ENCODE assay signal across 8 cellular contexts in genomic region chr7:106021211-106022067, GRCh38. TPM values are rescaled to one million over a fixed set of nuclear protein-coding genes. Genes with fewer than 3 reads are reported as not detected.
A peak's percentile ranks its signal among the peaks of the same experiment; 100 is the strongest.
DNase-seq lines count a peak whose midpoint lies in the region; ATAC-seq and TF ChIP-seq lines count a peak whose summit lies in the region.

No MANE protein-coding gene starts in this region.

- H3K27me3 Mint-ChIP-seq in T-helper 2 cell treated with Interferon-gamma antibody and Interleukin-4, amounts not matched to agents 5 μg/mL and 100 μg/mL, for 36 hours (ENCODE audit: low read depth): peaks cover 18% of the 10 kb centered on the region
- H3K27me3 Mint-ChIP-seq in chondrocyte (ENCODE audit: low read depth): peaks cover under 1% of the 10 kb centered on the region

- ATAC-seq in GM19397 (IDR thresholded peaks at IDR 0.05; ENCODE audit: unreplicated experiment) (no peak), heart left ventricle (no peak), GM21825 (IDR thresholded peaks at IDR 0.05; ENCODE audit: unreplicated experiment) (no peak)

- no peak for DNase-seq in T-helper 2 cell treated with Interferon-gamma antibody and Interleukin-4, amounts not matched to agents 5 μg/mL and 100 μg/mL, for 36 hours (ENCODE audit: low spot score)
- no peak for DNase-seq in T-helper 2 cell
- peak; percentile 87 to 93 for DNase-seq in NCI-H446 (lab: John Stamatoyannopoulos, UW)
- DNase-seq in chondrocyte (ENCODE audit: low spot score): no peak
- no peak for DNase-seq in sigmoid colon
- DNase-seq in heart left ventricle: no peak

- no peaks in the 10 kb centered on the region for H3K27me3 ChIP-seq in sigmoid colon
- H3K27me3 ChIP-seq in heart left ventricle: peaks cover 0 to 4% (median 0%) of the 10 kb centered on the region in 9 donors

- H3K27ac ChIP-seq in sigmoid colon (peak overlapping the region in 3 of 4 donors; percentile 51 to 63 (median 54)), heart left ventricle (no peak overlapping the region)

- no peaks in the 10 kb centered on the region for H3K36me3 Mint-ChIP-seq in T-helper 2 cell treated with Interferon-gamma antibody and Interleukin-4, amounts not matched to agents 5 μg/mL and 100 μg/mL, for 36 hours (ENCODE audit: low read depth)
- H3K36me3 Mint-ChIP-seq in chondrocyte (ENCODE audit: low read depth): no peaks in the 10 kb centered on the region

- TF ChIP-seq POLR2A in sigmoid colon (IDR thresholded peaks at IDR 0.05) (no peak), heart left ventricle (IDR thresholded peaks at IDR 0.05) (no peak)

- H3K4me3 ChIP-seq in sigmoid colon: no peak overlapping the region
- no peak overlapping the region for H3K4me3 ChIP-seq in heart left ventricle

- H3K4me1 ChIP-seq in sigmoid colon (peaks cover 0 to 13% (median 10%) of the 10 kb centered on the region in 4 donors), heart left ventricle (peaks cover 0 to 14% (median 0%) of the 10 kb centered on the region in 12 donors)

- no peak for TF ChIP-seq CTCF in chondrocyte (IDR thresholded peaks at IDR 0.05)
- TF ChIP-seq CTCF in sigmoid colon (IDR thresholded peaks at IDR 0.05): no peak
- no peak for TF ChIP-seq CTCF in heart left ventricle (IDR thresholded peaks at IDR 0.05)

- peaks cover 47% of the 10 kb centered on the region for H3K4me1 Mint-ChIP-seq in T-helper 2 cell treated with Interferon-gamma antibody and Interleukin-4, amounts not matched to agents 5 μg/mL and 100 μg/mL, for 36 hours (ENCODE audit: low read depth)
- H3K4me1 Mint-ChIP-seq in chondrocyte (ENCODE audit: low read depth): peaks cover 43% of the 10 kb centered on the region

- no peaks in the 10 kb centered on the region for H3K9me3 ChIP-seq in sigmoid colon
- no peaks in the 10 kb centered on the region for H3K9me3 ChIP-seq in heart left ventricle

- TF ChIP-seq EP300 in sigmoid colon (IDR thresholded peaks at IDR 0.05): no peak

- intact Hi-C loops in sigmoid colon (cut with DNase I): no loop called here
- intact Hi-C loops in heart left ventricle (cut with DNase I): no loop called here

- H3K9me3 Mint-ChIP-seq in T-helper 2 cell treated with Interferon-gamma antibody and Interleukin-4, amounts not matched to agents 5 μg/mL and 100 μg/mL, for 36 hours: no peaks in the 10 kb centered on the region
- H3K9me3 Mint-ChIP-seq in chondrocyte (ENCODE audit: low read depth): no peaks in the 10 kb centered on the region

- peak overlapping the region; percentile 88 for H3K27ac Mint-ChIP-seq in T-helper 2 cell treated with Interferon-gamma antibody and Interleukin-4, amounts not matched to agents 5 μg/mL and 100 μg/mL, for 36 hours
- peak overlapping the region; percentile 94 for H3K27ac Mint-ChIP-seq in chondrocyte (ENCODE audit: unreplicated experiment)

- 89 to 92% methylated on average over 10 of the region's 10 CpGs for WGBS in sigmoid colon, 2 donors
- WGBS in heart left ventricle, 4 donors: 84 to 88% (median 85%) methylated on average over 10 of the region's 10 CpGs

- H3K4me3 Mint-ChIP-seq in T-helper 2 cell treated with Interferon-gamma antibody and Interleukin-4, amounts not matched to agents 5 μg/mL and 100 μg/mL, for 36 hours: peak overlapping the region; percentile 69
- no peak overlapping the region for H3K4me3 Mint-ChIP-seq in chondrocyte (ENCODE audit: unreplicated experiment)

- no peaks in the 10 kb centered on the region for H3K36me3 ChIP-seq in sigmoid colon
- no peaks in the 10 kb centered on the region for H3K36me3 ChIP-seq in heart left ventricle

RNA-seq across cellular contexts. Expression of gene CDHR3, which starts 58.4 kb away (rescaled TPM):
- total RNA-seq in chondrocyte (0.89 to 1.9 TPM (median 1.0 TPM) in 3 replicates), sigmoid colon (10 to 100 TPM in 3 of 4 donors, 1 to 10 TPM in 1; 2.2 to 21.3 (median 16.9) TPM), heart left ventricle (1 to 10 TPM in 8 of 9 donors, under 1 TPM in 1; 0.78 to 4.5 (median 1.4) TPM)
- polyA plus RNA-seq in sigmoid colon (1 to 10 TPM; 2.4 to 3.7 (median 3.2) TPM), heart left ventricle (1 to 10 TPM in 1 of 2 donors, under 1 TPM in 1; 0.60 to 6.1 TPM)

Comparison
In these comparisons a context has a peak if more than half of its experiments do, and no peak if none do; other contexts are left out.
1. DNase-seq: peak in NCI-H446 (2 of 2); none in T-helper 2 cell treated with Interferon-gamma antibody and Interleukin-4, amounts not matched to agents 5 μg/mL and 100 μg/mL, for 36 hours (single experiment), T-helper 2 cell (0 of 5), chondrocyte (single experiment), sigmoid colon (single experiment) and heart left ventricle (0 of 5).
2. H3K27ac ChIP-seq: peak in sigmoid colon (3 of 4); none in heart left ventricle (0 of 12).